In genomic region chr11:111542606-111543275, GRCh38 we compare ENCODE assay signal across 1 cellular context.
A peak's percentile ranks its signal among the peaks of the same experiment; 100 is the strongest.
TF ChIP-seq lines count a peak whose summit lies in the region.

No MANE protein-coding gene starts in this region.

TF ChIP-seq in SK-N-SH, 30 proteins besides CTCF, POLR2A, EP300 and RAD21 (continued from another document):
- TF ChIP-seq, protein P1, sequence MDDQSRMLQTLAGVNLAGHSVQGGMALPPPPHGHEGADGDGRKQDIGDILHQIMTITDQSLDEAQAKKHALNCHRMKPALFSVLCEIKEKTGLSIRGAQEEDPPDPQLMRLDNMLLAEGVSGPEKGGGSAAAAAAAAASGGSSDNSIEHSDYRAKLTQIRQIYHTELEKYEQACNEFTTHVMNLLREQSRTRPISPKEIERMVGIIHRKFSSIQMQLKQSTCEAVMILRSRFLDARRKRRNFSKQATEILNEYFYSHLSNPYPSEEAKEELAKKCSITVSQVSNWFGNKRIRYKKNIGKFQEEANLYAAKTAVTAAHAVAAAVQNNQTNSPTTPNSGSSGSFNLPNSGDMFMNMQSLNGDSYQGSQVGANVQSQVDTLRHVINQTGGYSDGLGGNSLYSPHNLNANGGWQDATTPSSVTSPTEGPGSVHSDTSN (IDR thresholded peaks at IDR 0.05) = no peak
- TF ChIP-seq GABPA (IDR thresholded peaks at IDR 0.05; ENCODE audit: low read depth) (no peak), CHD2 (IDR thresholded peaks at IDR 0.05; ENCODE audit: low read length, partially characterized antibody) (no peak), MXI1 (IDR thresholded peaks at IDR 0.05; ENCODE audit: low read depth, low read length) (no peak), FOXJ3 (CRISPR knock-in tag; IDR thresholded peaks at IDR 0.05) (no peak), GATA2 (CRISPR knock-in tag; IDR thresholded peaks at IDR 0.05) (peak; percentile 59), RFX5 (IDR thresholded peaks at IDR 0.05; ENCODE audit: low read length) (no peak), FOSL2 (IDR thresholded peaks at IDR 0.05; ENCODE audit: borderline replicate concordance, low read depth) (no peak)
